8 cellular contexts compared by ENCODE assay signal in the genomic region with DNA sequence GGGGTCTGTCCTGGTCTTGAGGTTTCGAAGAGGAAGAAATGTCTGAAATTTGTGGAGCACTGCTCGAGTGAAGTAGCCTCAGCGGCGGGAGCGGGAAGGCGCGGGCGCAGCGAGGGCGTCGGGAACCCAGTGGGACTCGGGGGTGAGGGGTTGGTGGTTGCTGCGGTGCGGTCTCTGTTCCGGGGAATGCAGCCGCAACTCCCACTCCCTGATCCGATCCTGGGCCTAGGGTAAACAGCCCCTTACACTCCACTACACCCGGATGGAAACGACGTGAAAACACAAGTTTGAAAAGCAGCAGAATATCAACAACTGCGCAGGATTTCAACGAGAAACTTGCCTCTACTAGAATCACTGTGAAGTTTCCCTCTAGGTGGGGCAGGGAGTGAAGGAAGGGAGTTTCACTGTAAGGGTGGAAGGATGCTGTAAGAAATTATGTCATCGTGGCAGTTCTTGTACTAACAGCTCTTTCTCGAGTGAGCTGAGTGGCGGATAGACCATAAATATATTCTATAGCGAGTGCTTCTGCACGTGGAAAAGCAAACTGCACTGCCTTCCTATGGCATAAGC. TPM values are rescaled to one million over a fixed set of nuclear protein-coding genes. Genes with fewer than 3 reads are reported as not detected.
DNase-seq lines count a peak whose midpoint lies in the region; ATAC-seq and TF ChIP-seq lines count a peak whose summit lies in the region.

No MANE protein-coding gene starts in this region.

- no peaks in the 10 kb centered on the region for H3K27me3 ChIP-seq in CD4-positive, CD25-positive, alpha-beta regulatory T cell (ENCODE audit: control insufficient read depth, insufficient read depth, low read length)
- no peaks in the 10 kb centered on the region for H3K27me3 ChIP-seq in thyroid gland

- intact Hi-C loops in thyroid gland (cut with DNase I): loop anchor here (10.0 kb wide), 1 partner anchor 371 kb away; no protein-coding TSS in a partner anchor

- TF ChIP-seq CTCF in thyroid gland (IDR thresholded peaks at IDR 0.05): no peak

- no peaks in the 10 kb centered on the region for H3K9me3 Mint-ChIP-seq in CD4-positive, CD25-positive, alpha-beta regulatory T cell

- DNase-seq in CD4-positive, CD25-positive, alpha-beta regulatory T cell: peak; percentile 24 to 47 (median 43)
- DNase-seq in LHCN-M2 (ENCODE audit: low read depth) (peak; percentile 64), epithelial cell of prostate (ENCODE audit: low read depth, low spot score) (no peak), myocyte (ENCODE audit: low read depth) (peak; percentile 64), thyroid gland (peak; percentile 4 to 7), germinal center (ENCODE audit: low spot score) (no peak)
- peak; percentile 14 for DNase-seq in activated CD4-positive, alpha-beta T cell treated with anti-CD3 and anti-CD28 coated beads, Interleukin-2, amount 50 U/mL, for 1 hour

- H3K4me1 ChIP-seq in CD4-positive, CD25-positive, alpha-beta regulatory T cell (ENCODE audit: control insufficient read depth, insufficient read depth, low read length, poor library complexity, severe bottlenecking): peaks cover 27% of the 10 kb centered on the region
- H3K4me1 ChIP-seq in thyroid gland: peaks cover 9 to 11% of the 10 kb centered on the region in 2 donors

- H3K36me3 ChIP-seq in CD4-positive, CD25-positive, alpha-beta regulatory T cell (ENCODE audit: control insufficient read depth, insufficient read depth, low read length): no peaks in the 10 kb centered on the region
- no peaks in the 10 kb centered on the region for H3K36me3 ChIP-seq in thyroid gland

- 2% methylated on average over 27 of the region's 27 CpGs for WGBS in thyroid gland, 2 donors

- peak overlapping the region; percentile 93 for H3K27ac ChIP-seq in CD4-positive, CD25-positive, alpha-beta regulatory T cell (ENCODE audit: insufficient read depth, low read length, poor library complexity, severe bottlenecking)
- peak overlapping the region; percentile 92 for H3K27ac ChIP-seq in epithelial cell of prostate
- peak overlapping the region in 2 of 3 donors; percentile 71 to 72 for H3K27ac ChIP-seq in thyroid gland

- no peak overlapping the region for H3K4me3 Mint-ChIP-seq in CD4-positive, CD25-positive, alpha-beta regulatory T cell

- H3K27ac Mint-ChIP-seq in CD4-positive, CD25-positive, alpha-beta regulatory T cell: no peak overlapping the region

- peaks cover 9 to 18% (median 14%) of the 10 kb centered on the region in 4 donors for H3K4me1 Mint-ChIP-seq in CD4-positive, CD25-positive, alpha-beta regulatory T cell

- no peak for ATAC-seq in CD4-positive, CD25-positive, alpha-beta regulatory T cell (ENCODE audit: low read depth in 2 of 2)
- no peak for ATAC-seq in GM19328 (IDR thresholded peaks at IDR 0.05; ENCODE audit: unreplicated experiment)

- no peak for TF ChIP-seq POLR2A in thyroid gland (IDR thresholded peaks at IDR 0.05)

- peaks cover 16% of the 10 kb centered on the region for H3K27me3 Mint-ChIP-seq in CD4-positive, CD25-positive, alpha-beta regulatory T cell

- peak overlapping the region; percentile 83 for H3K4me3 ChIP-seq in CD4-positive, CD25-positive, alpha-beta regulatory T cell (ENCODE audit: low read depth, low read length)
- H3K4me3 ChIP-seq in thyroid gland (replicated peaks in 1 of 3): peak overlapping the region; percentile 71 to 96 (median 78)

- no peaks in the 10 kb centered on the region for H3K36me3 Mint-ChIP-seq in CD4-positive, CD25-positive, alpha-beta regulatory T cell

- no peaks in the 10 kb centered on the region for H3K9me3 ChIP-seq in CD4-positive, CD25-positive, alpha-beta regulatory T cell (ENCODE audit: control insufficient read depth in 2 of 2, low read length in 2 of 2)
- no peaks in the 10 kb centered on the region for H3K9me3 ChIP-seq in thyroid gland

RNA-seq across cellular contexts. Expression of a gene that starts 2.0 kb away (rescaled TPM):
- total RNA-seq in CD4-positive, CD25-positive, alpha-beta regulatory T cell: 95.1 TPM
- polyA plus RNA-seq in CD4-positive, CD25-positive, alpha-beta regulatory T cell: 10 to 100 TPM; 18.7 to 28.9 (median 26.1) TPM
- 18.5 and 20.3 TPM in 2 replicates for total RNA-seq in LHCN-M2 (2014; rRNA removed)
- 6.1 TPM for polyA plus RNA-seq in LHCN-M2 (2012)
- total RNA-seq in myocyte: 36.9 and 38.7 TPM in 2 replicates
- polyA plus RNA-seq in myocyte (2012): 7.9 TPM
- total RNA-seq in thyroid gland: 1 to 10 TPM; 3.2 to 6.1 (median 5.3) TPM

Comparison
In these comparisons a context has a peak if more than half of its experiments do, and no peak if none do; other contexts are left out.
1. DNase-seq: peak in CD4-positive, CD25-positive, alpha-beta regulatory T cell (3 of 3), LHCN-M2 (single experiment), activated CD4-positive, alpha-beta T cell treated with anti-CD3 and anti-CD28 coated beads, Interleukin-2, amount 50 U/mL, for 1 hour (single experiment), myocyte (single experiment) and thyroid gland (2 of 2); none in epithelial cell of prostate (single experiment) and germinal center (single experiment).
2. Peak in every context shown above with its lines, with median percentiles within 50 percentile points of each other: H3K27ac ChIP-seq.